ENCODE assay signal across 11 cellular contexts in the genomic region with DNA sequence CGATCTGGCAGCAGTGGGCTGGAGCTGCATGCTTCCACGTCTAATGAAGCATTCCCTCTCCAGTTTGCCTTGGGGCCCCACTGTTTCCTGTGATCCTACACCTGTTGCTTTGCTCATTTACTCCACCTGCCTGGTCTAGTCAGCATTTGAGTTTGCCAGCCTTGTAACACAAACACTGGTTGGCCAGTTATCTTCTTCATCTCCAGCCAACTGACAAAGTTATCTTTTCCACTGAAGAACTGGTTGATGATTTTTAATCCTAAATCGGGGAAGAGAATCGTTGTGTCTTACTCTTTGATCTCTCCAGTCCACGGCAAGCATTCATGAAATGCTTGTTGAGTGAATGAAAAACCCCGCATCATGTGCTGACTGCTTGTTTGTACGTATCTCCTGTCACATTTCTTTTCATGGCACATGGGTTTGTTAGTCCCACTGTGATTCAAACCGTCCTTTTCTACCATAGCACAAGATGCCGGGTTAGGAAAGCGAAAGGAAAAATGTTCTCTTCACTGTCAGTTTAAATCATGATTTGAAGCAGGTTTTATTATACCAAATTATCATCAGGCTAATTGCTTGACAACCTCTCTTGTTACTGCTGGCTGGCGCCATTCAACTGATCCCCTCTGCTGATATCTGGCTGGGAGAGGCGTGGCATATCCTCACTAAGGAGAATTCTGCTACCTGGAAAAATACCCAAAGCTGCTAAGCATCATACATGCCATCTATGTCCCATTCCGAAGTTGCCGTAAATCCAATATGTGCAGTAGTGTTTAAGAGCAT.
DNase-seq lines count a peak whose midpoint lies in the region; ATAC-seq and TF ChIP-seq lines count a peak whose summit lies in the region.
"Had no signal": no experiment of that assay in that cellular context is flagged by ENCODE, and none has a peak within 500 bp of the region (broad histone marks: within the 10 kb centered on the region; RNA-seq: fewer than 3 reads in every experiment).

No MANE protein-coding gene starts in this region.

- DNase-seq in Calu3 (no peak), NCI-H187 (lab: John Stamatoyannopoulos, UW) (peak; percentile 21 to 52), SHP77 (lab: John Stamatoyannopoulos, UW) (peak; percentile 12 to 40), left kidney (ENCODE audit: low read depth, low spot score) (peak; percentile 81), coronary artery (ENCODE audit: low spot score) (no peak), endothelial cell (ENCODE audit: low spot score) (no peak)
- no peak for DNase-seq in activated CD8-positive, alpha-beta T cell treated with anti-CD3 and anti-CD28 coated beads for 36 hours
- DNase-seq: cortex of kidney; EL; stimulated activated naive CD8-positive, alpha-beta T cell treated with anti-CD3 and anti-CD28 coated beads, Interleukin-15, amount 100 ng/mL, for 72 hours had no signal

- H3K36me3 Mint-ChIP-seq in Calu3 (ENCODE audit: insufficient read depth, unreplicated experiment) (peaks cover 7% of the 10 kb centered on the region), endothelial cell (ENCODE audit: low read depth, unreplicated experiment) (no peaks in the 10 kb centered on the region)
- no peaks in the 10 kb centered on the region for H3K36me3 Mint-ChIP-seq in activated CD8-positive, alpha-beta T cell treated with anti-CD3 and anti-CD28 coated beads for 36 hours (ENCODE audit: low read depth)

- no peak for ATAC-seq in HG03045 (IDR thresholded peaks at IDR 0.05; ENCODE audit: unreplicated experiment)
- no peak for ATAC-seq in activated CD8-positive, alpha-beta T cell treated with anti-CD3 and anti-CD28 coated beads for 36 hours
- ATAC-seq: stimulated activated naive CD8-positive, alpha-beta T cell treated with anti-CD3 and anti-CD28 coated beads, Interleukin-15, amount 100 ng/mL, for 72 hours had no signal

- no TSS peak for BruUV-seq in Calu3 (replicated peaks; lab: Mats Ljungman, UMichigan)

- no peak overlapping the region for H3K4me3 ChIP-seq in coronary artery

- H3K27ac Mint-ChIP-seq in Calu3 (ENCODE audit: unreplicated experiment) (peak overlapping the region; percentile 64), endothelial cell (ENCODE audit: unreplicated experiment) (no peak overlapping the region)
- no peak overlapping the region for H3K27ac Mint-ChIP-seq in activated CD8-positive, alpha-beta T cell treated with anti-CD3 and anti-CD28 coated beads for 36 hours
- H3K27ac Mint-ChIP-seq: stimulated activated naive CD8-positive, alpha-beta T cell treated with anti-CD3 and anti-CD28 coated beads, Interleukin-15, amount 100 ng/mL, for 72 hours had no signal

- H3K27me3 Mint-ChIP-seq in Calu3 (ENCODE audit: unreplicated experiment), result no peaks in the 10 kb centered on the region
- peaks cover 43% of the 10 kb centered on the region for H3K27me3 Mint-ChIP-seq in activated CD8-positive, alpha-beta T cell treated with anti-CD3 and anti-CD28 coated beads for 36 hours
- H3K27me3 Mint-ChIP-seq in endothelial cell (ENCODE audit: unreplicated experiment), result no peaks in the 10 kb centered on the region

- intact Hi-C loops in Calu3 (cut with micrococcal nuclease; ENCODE audit: unreplicated experiment), result no loop called here
- intact Hi-C loops in activated CD8-positive, alpha-beta T cell treated with anti-CD3 and anti-CD28 coated beads for 36 hours (cut with micrococcal nuclease), result no loop called here

- H3K4me3 Mint-ChIP-seq in Calu3 (ENCODE audit: low read depth, unreplicated experiment), result peak overlapping the region; percentile 61
- H3K4me3 Mint-ChIP-seq in activated CD8-positive, alpha-beta T cell treated with anti-CD3 and anti-CD28 coated beads for 36 hours, result no peak overlapping the region
- no peak overlapping the region for H3K4me3 Mint-ChIP-seq in endothelial cell (ENCODE audit: unreplicated experiment)
- H3K4me3 Mint-ChIP-seq: stimulated activated naive CD8-positive, alpha-beta T cell treated with anti-CD3 and anti-CD28 coated beads, Interleukin-15, amount 100 ng/mL, for 72 hours had no signal

- CTCF ChIA-PET in Calu3 (lab: Charles Lee), result no interaction called here
- CTCF ChIA-PET in activated CD8-positive, alpha-beta T cell treated with anti-CD3 and anti-CD28 coated beads for 36 hours (lab: Charles Lee), result no interaction called here

- no peaks in the 10 kb centered on the region for H3K9me3 Mint-ChIP-seq in Calu3 (ENCODE audit: low read depth, unreplicated experiment)
- H3K9me3 Mint-ChIP-seq in activated CD8-positive, alpha-beta T cell treated with anti-CD3 and anti-CD28 coated beads for 36 hours, result no peaks in the 10 kb centered on the region
- no peaks in the 10 kb centered on the region for H3K9me3 Mint-ChIP-seq in endothelial cell (ENCODE audit: unreplicated experiment)
- H3K9me3 Mint-ChIP-seq: stimulated activated naive CD8-positive, alpha-beta T cell treated with anti-CD3 and anti-CD28 coated beads, Interleukin-15, amount 100 ng/mL, for 72 hours had no signal

- H3K27ac ChIP-seq in coronary artery, result no peak overlapping the region

- TF ChIP-seq CTCF in Calu3 (IDR thresholded peaks at IDR 0.05; ENCODE audit: unreplicated experiment) (no peak), coronary artery (IDR thresholded peaks at IDR 0.05) (no peak), endothelial cell (IDR thresholded peaks at IDR 0.05; ENCODE audit: unreplicated experiment) (no peak)
- no peak for TF ChIP-seq CTCF in activated CD8-positive, alpha-beta T cell treated with anti-CD3 and anti-CD28 coated beads for 36 hours (IDR thresholded peaks at IDR 0.05)

- H3K4me1 Mint-ChIP-seq in Calu3 (ENCODE audit: low read depth, unreplicated experiment) (peaks cover 33% of the 10 kb centered on the region), endothelial cell (ENCODE audit: unreplicated experiment) (no peaks in the 10 kb centered on the region)
- H3K4me1 Mint-ChIP-seq in activated CD8-positive, alpha-beta T cell treated with anti-CD3 and anti-CD28 coated beads for 36 hours (ENCODE audit: low read depth), result no peaks in the 10 kb centered on the region
- H3K4me1 Mint-ChIP-seq: stimulated activated naive CD8-positive, alpha-beta T cell treated with anti-CD3 and anti-CD28 coated beads, Interleukin-15, amount 100 ng/mL, for 72 hours had no signal

- POLR2A ChIA-PET in activated CD8-positive, alpha-beta T cell treated with anti-CD3 and anti-CD28 coated beads for 36 hours (lab: Charles Lee), result no interaction called here

Comparison
In these comparisons a context has a peak if more than half of its experiments do, and no peak if none do; other contexts are left out.
1. DNase-seq: peak in NCI-H187 (2 of 2), SHP77 (2 of 2) and left kidney (single experiment); none in Calu3 (single experiment), coronary artery (single experiment), activated CD8-positive, alpha-beta T cell treated with anti-CD3 and anti-CD28 coated beads for 36 hours (single experiment) and endothelial cell (single experiment).